In the genomic region with DNA sequence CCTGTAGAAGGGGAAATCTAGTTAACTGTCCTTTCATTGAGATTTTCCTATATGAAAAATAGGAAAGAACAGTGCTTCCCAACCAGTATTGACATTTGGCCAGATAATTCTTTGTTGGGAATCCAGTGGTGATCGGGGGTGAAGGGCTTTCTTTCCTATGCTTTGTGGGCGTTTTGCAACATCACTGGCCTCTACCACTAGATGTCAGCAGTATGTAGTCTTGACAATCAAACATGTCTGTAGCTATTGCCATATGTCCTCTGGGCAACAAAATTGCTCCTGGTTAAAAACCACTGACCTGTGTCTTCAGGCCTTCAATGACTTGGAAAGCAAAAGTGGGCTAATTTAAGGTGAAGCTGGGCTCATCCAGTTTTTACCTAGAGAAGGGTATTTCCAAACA, we compare ENCODE assay signal across 10 cellular contexts.
DNase-seq lines count a peak whose midpoint lies in the region; ATAC-seq, FAIRE-seq and TF ChIP-seq lines count a peak whose summit lies in the region.
"Had no signal": no experiment of that assay in that cellular context is flagged by ENCODE, and none has a peak within 500 bp of the region (broad histone marks: within the 10 kb centered on the region; RNA-seq: fewer than 3 reads in every experiment).

No MANE protein-coding gene starts in this region.

- no peaks in the 10 kb centered on the region for H3K27me3 ChIP-seq in left ventricle myocardium inferior (ENCODE audit: low read depth)

- no peaks in the 10 kb centered on the region for H3K9me3 Mint-ChIP-seq in endothelial cell (ENCODE audit: unreplicated experiment)
- peaks cover 1 to 4% of the 10 kb centered on the region in 2 donors for H3K9me3 Mint-ChIP-seq in activated T-cell treated with anti-CD3 and anti-CD28 coated beads, Interleukin-2, amount 50 U/mL, for 72 hours

- no peaks in the 10 kb centered on the region for H3K4me1 ChIP-seq in left ventricle myocardium inferior

- no peaks in the 10 kb centered on the region for H3K36me3 Mint-ChIP-seq in endothelial cell (ENCODE audit: low read depth, unreplicated experiment)
- H3K36me3 Mint-ChIP-seq in activated T-cell treated with anti-CD3 and anti-CD28 coated beads, Interleukin-2, amount 50 U/mL, for 72 hours (ENCODE audit: insufficient read depth in 2 of 2) = peaks cover 0 to 2% of the 10 kb centered on the region in 2 donors
- H3K36me3 Mint-ChIP-seq: CD4-positive, CD25-positive, alpha-beta regulatory T cell had no signal

- H3K4me1 Mint-ChIP-seq in endothelial cell (ENCODE audit: unreplicated experiment) = no peaks in the 10 kb centered on the region
- no peaks in the 10 kb centered on the region for H3K4me1 Mint-ChIP-seq in activated T-cell treated with anti-CD3 and anti-CD28 coated beads, Interleukin-2, amount 50 U/mL, for 72 hours (ENCODE audit: low read depth)
- H3K4me1 Mint-ChIP-seq: CD4-positive, CD25-positive, alpha-beta regulatory T cell had no signal

- H3K27ac Mint-ChIP-seq in endothelial cell (ENCODE audit: unreplicated experiment) = no peak overlapping the region
- H3K27ac Mint-ChIP-seq in activated T-cell treated with anti-CD3 and anti-CD28 coated beads, Interleukin-2, amount 50 U/mL, for 72 hours = no peak overlapping the region
- H3K27ac Mint-ChIP-seq: CD4-positive, CD25-positive, alpha-beta regulatory T cell had no signal

- DNase-seq in left ventricle myocardium inferior = no peak
- DNase-seq in left ventricle myocardium superior = no peak
- peak; percentile 3 for DNase-seq in NCI-H146 treated with DMSO at 0.1 percent for 48 hours (lab: John Stamatoyannopoulos, UW; ENCODE audit: unreplicated experiment)
- peak; percentile 4 for DNase-seq in endothelial cell (ENCODE audit: low spot score)
- DNase-seq in H54 (ENCODE audit: insufficient read length, low spot score) = no peak
- DNase-seq in activated T-cell treated with anti-CD3 and anti-CD28 coated beads, Interleukin-2, amount 50 U/mL, for 72 hours = no peak
- DNase-seq: left cardiac atrium had no signal

- no peak for FAIRE-seq in H54 (lab: Jason Lieb, UNC)

- ATAC-seq in left ventricle myocardium superior = no peak
- ATAC-seq in HG03354 (IDR thresholded peaks at IDR 0.05; ENCODE audit: poor library complexity, severe bottlenecking, unreplicated experiment) = no peak
- ATAC-seq in esophagus mucosa = no peak
- no peak for ATAC-seq in activated T-cell treated with anti-CD3 and anti-CD28 coated beads, Interleukin-2, amount 50 U/mL, for 72 hours (replicated peaks in 1 of 2)
- ATAC-seq: left cardiac atrium had no signal

- intact Hi-C loops in left ventricle myocardium inferior (cut with micrococcal nuclease) (no loop called here), left ventricle myocardium superior (cut with micrococcal nuclease) (no loop called here)

- no peak for TF ChIP-seq POLR2A in H54 (IDR thresholded peaks at IDR 0.05; ENCODE audit: low read depth, low read length)

- H3K9me3 ChIP-seq in left ventricle myocardium inferior (replicated peaks) = no peaks in the 10 kb centered on the region

- H3K27ac ChIP-seq in left ventricle myocardium inferior (replicated peaks) = no peak overlapping the region

- H3K4me3 ChIP-seq in left ventricle myocardium inferior = no peak overlapping the region

- H3K36me3 ChIP-seq in left ventricle myocardium inferior = no peaks in the 10 kb centered on the region

- no peaks in the 10 kb centered on the region for H3K27me3 Mint-ChIP-seq in endothelial cell (ENCODE audit: unreplicated experiment)
- no peaks in the 10 kb centered on the region for H3K27me3 Mint-ChIP-seq in activated T-cell treated with anti-CD3 and anti-CD28 coated beads, Interleukin-2, amount 50 U/mL, for 72 hours (ENCODE audit: low read depth)
- H3K27me3 Mint-ChIP-seq: CD4-positive, CD25-positive, alpha-beta regulatory T cell had no signal

- H3K4me3 Mint-ChIP-seq in endothelial cell (ENCODE audit: unreplicated experiment) = no peak overlapping the region
- no peak overlapping the region for H3K4me3 Mint-ChIP-seq in activated T-cell treated with anti-CD3 and anti-CD28 coated beads, Interleukin-2, amount 50 U/mL, for 72 hours
- H3K4me3 Mint-ChIP-seq: CD4-positive, CD25-positive, alpha-beta regulatory T cell had no signal

- TF ChIP-seq CTCF in left ventricle myocardium inferior (IDR thresholded peaks at IDR 0.05; ENCODE audit: borderline replicate concordance) (peak; percentile 19), endothelial cell (IDR thresholded peaks at IDR 0.05; ENCODE audit: unreplicated experiment) (no peak)

Comparison
In these comparisons a context has a peak if more than half of its experiments do, and no peak if none do; other contexts are left out.
1. DNase-seq: peak in NCI-H146 treated with DMSO at 0.1 percent for 48 hours (single experiment) and endothelial cell (single experiment); none in left ventricle myocardium inferior (single experiment), left ventricle myocardium superior (single experiment), H54 (single experiment) and activated T-cell treated with anti-CD3 and anti-CD28 coated beads, Interleukin-2, amount 50 U/mL, for 72 hours (0 of 2).